ENCODE assay signal across 9 cellular contexts in genomic region chr7:158325530-158326381, GRCh38.
DNase-seq lines count a peak whose midpoint lies in the region; FAIRE-seq and TF ChIP-seq lines count a peak whose summit lies in the region.
"Had no signal": no experiment of that assay in that cellular context is flagged by ENCODE, and none has a peak within 500 bp of the region (broad histone marks: within the 10 kb centered on the region; RNA-seq: fewer than 3 reads in every experiment).

No MANE protein-coding gene starts in this region.

- TF ChIP-seq POLR2A in GM12892 (IDR thresholded peaks at IDR 0.05; ENCODE audit: low read depth, low read length): no peak

- H3K4me3 ChIP-seq in HEK293 (ENCODE audit: low read depth, low read length): no peak overlapping the region

- H3K4me1 ChIP-seq in HEK293 (ENCODE audit: control insufficient read depth, insufficient read depth, low read length): no peaks in the 10 kb centered on the region

- peaks cover 23% of the 10 kb centered on the region for H3K9me3 Mint-ChIP-seq in osteocyte (ENCODE audit: unreplicated experiment)
- peaks cover 41% of the 10 kb centered on the region for H3K9me3 Mint-ChIP-seq in activated T-helper 1 cell treated with anti-CD3 and anti-CD28 coated beads, Interleukin-12 subunit alpha, Interleukin-12 subunit beta, Interleukin-2, Interleukin-4 antibody, amounts not matched to agents 30 ng/mL and 10 ng/mL and 1 ng/mL, durations not matched to agents 14 hours and 24 hours and 36 hours

- H3K27ac Mint-ChIP-seq in osteocyte (ENCODE audit: unreplicated experiment): no peak overlapping the region
- H3K27ac Mint-ChIP-seq in activated T-helper 1 cell treated with anti-CD3 and anti-CD28 coated beads, Interleukin-12 subunit alpha, Interleukin-12 subunit beta, Interleukin-2, Interleukin-4 antibody, amounts not matched to agents 30 ng/mL and 10 ng/mL and 1 ng/mL, durations not matched to agents 14 hours and 24 hours and 36 hours: no peak overlapping the region

- H3K4me1 Mint-ChIP-seq in osteocyte (ENCODE audit: unreplicated experiment): no peaks in the 10 kb centered on the region
- H3K4me1 Mint-ChIP-seq in activated T-helper 1 cell treated with anti-CD3 and anti-CD28 coated beads, Interleukin-12 subunit alpha, Interleukin-12 subunit beta, Interleukin-2, Interleukin-4 antibody, amounts not matched to agents 30 ng/mL and 10 ng/mL and 1 ng/mL, durations not matched to agents 14 hours and 24 hours and 36 hours (ENCODE audit: low read depth): no peaks in the 10 kb centered on the region

- H3K9me3 ChIP-seq in HEK293 (ENCODE audit: control insufficient read depth, insufficient read depth, low read depth, low read length): no peaks in the 10 kb centered on the region

- no peaks in the 10 kb centered on the region for H3K36me3 Mint-ChIP-seq in osteocyte (ENCODE audit: unreplicated experiment)
- H3K36me3 Mint-ChIP-seq in activated T-helper 1 cell treated with anti-CD3 and anti-CD28 coated beads, Interleukin-12 subunit alpha, Interleukin-12 subunit beta, Interleukin-2, Interleukin-4 antibody, amounts not matched to agents 30 ng/mL and 10 ng/mL and 1 ng/mL, durations not matched to agents 14 hours and 24 hours and 36 hours (ENCODE audit: low read depth): peaks cover 2% of the 10 kb centered on the region

- CTCF ChIA-PET in HEK293 (lab: Yijun Ruan, JAX): no interaction called here

- peak; percentile 90 for DNase-seq in NCI-H345 (lab: John Stamatoyannopoulos, UW)
- DNase-seq in epithelial cell of prostate (ENCODE audit: low read depth, low spot score): peak; percentile 67
- peak; percentile 80 for DNase-seq in osteocyte (ENCODE audit: extremely low spot score, unreplicated experiment)
- no peak for DNase-seq in activated T-helper 1 cell treated with anti-CD3 and anti-CD28 coated beads, Interleukin-12 subunit alpha, Interleukin-12 subunit beta, Interleukin-2, Interleukin-4 antibody, amounts not matched to agents 30 ng/mL and 10 ng/mL and 1 ng/mL, durations not matched to agents 14 hours and 24 hours and 36 hours (ENCODE audit: low spot score)
- no peak for DNase-seq in CD1c-positive myeloid dendritic cell (ENCODE audit: extremely low spot score)
- no peak for DNase-seq in GM12892 (ENCODE audit: insufficient read length)
- DNase-seq in GOT3 (lab: John Stamatoyannopoulos, UW): no peak
- DNase-seq: activated CD4-positive, alpha-beta T cell treated with anti-CD3 and anti-CD28 coated beads, Interleukin-2, amount 50 U/mL, for 1 hour had no signal

- FAIRE-seq in GM12892 (lab: Jason Lieb, UNC): no peak

- POLR2A ChIA-PET in HEK293 (lab: Yijun Ruan, JAX): no interaction called here

- TF ChIP-seq CTCF in HEK293 (tag by site-specific recombination; IDR thresholded peaks at IDR 0.05): no peak
- TF ChIP-seq CTCF in osteocyte (IDR thresholded peaks at IDR 0.05): no peak

- no peaks in the 10 kb centered on the region for H3K27me3 Mint-ChIP-seq in osteocyte (ENCODE audit: unreplicated experiment)
- H3K27me3 Mint-ChIP-seq in activated T-helper 1 cell treated with anti-CD3 and anti-CD28 coated beads, Interleukin-12 subunit alpha, Interleukin-12 subunit beta, Interleukin-2, Interleukin-4 antibody, amounts not matched to agents 30 ng/mL and 10 ng/mL and 1 ng/mL, durations not matched to agents 14 hours and 24 hours and 36 hours (ENCODE audit: insufficient read depth): no peaks in the 10 kb centered on the region

- H3K27ac ChIP-seq in HEK293 (ENCODE audit: extremely low read depth, low read depth, low read length) (no peak overlapping the region), epithelial cell of prostate (peak overlapping the region; percentile 85)

- H3K4me3 Mint-ChIP-seq in osteocyte (ENCODE audit: unreplicated experiment): no peak overlapping the region
- H3K4me3 Mint-ChIP-seq in activated T-helper 1 cell treated with anti-CD3 and anti-CD28 coated beads, Interleukin-12 subunit alpha, Interleukin-12 subunit beta, Interleukin-2, Interleukin-4 antibody, amounts not matched to agents 30 ng/mL and 10 ng/mL and 1 ng/mL, durations not matched to agents 14 hours and 24 hours and 36 hours: no peak overlapping the region

- H3K36me3 ChIP-seq in HEK293 (ENCODE audit: control insufficient read depth in 2 of 2, insufficient read depth in 1 of 2, low read length in 2 of 2): no peaks in the 10 kb centered on the region

- intact Hi-C loops in activated T-helper 1 cell treated with anti-CD3 and anti-CD28 coated beads, Interleukin-12 subunit alpha, Interleukin-12 subunit beta, Interleukin-2, Interleukin-4 antibody, amounts not matched to agents 30 ng/mL and 10 ng/mL and 1 ng/mL, durations not matched to agents 14 hours and 24 hours and 36 hours (cut with micrococcal nuclease): no loop called here

TF ChIP-seq in HEK293, 187 proteins besides CTCF, POLR2A, EP300 and RAD21:
- TF ChIP-seq ZNF10 (tag by site-specific recombination; IDR thresholded peaks at IDR 0.05): no peak
- no peak for TF ChIP-seq ZNF354C (tag by site-specific recombination; IDR thresholded peaks at IDR 0.05; ENCODE audit: borderline replicate concordance, low read depth)
- TF ChIP-seq ZNF585B (tag by site-specific recombination; IDR thresholded peaks at IDR 0.05): no peak
- no peak for TF ChIP-seq ZNF423 (tag by site-specific recombination; IDR thresholded peaks at IDR 0.05)
- no peak for TF ChIP-seq ZNF600 (tag by site-specific recombination; IDR thresholded peaks at IDR 0.05)
- TF ChIP-seq ZIC2 (tag by site-specific recombination; IDR thresholded peaks at IDR 0.05): peak; percentile 46
- TF ChIP-seq ZNF654 (tag by site-specific recombination; IDR thresholded peaks at IDR 0.05; ENCODE audit: low read depth): 0 out of 2 replicates have a peak, but pooled peaks have one; percentile 7
- no peak for TF ChIP-seq ZNF274 (IDR thresholded peaks at IDR 0.05; ENCODE audit: low read length)
- TF ChIP-seq ZNF274 (tag by site-specific recombination; IDR thresholded peaks at IDR 0.05; ENCODE audit: borderline replicate concordance): no peak
- TF ChIP-seq, protein P1, sequence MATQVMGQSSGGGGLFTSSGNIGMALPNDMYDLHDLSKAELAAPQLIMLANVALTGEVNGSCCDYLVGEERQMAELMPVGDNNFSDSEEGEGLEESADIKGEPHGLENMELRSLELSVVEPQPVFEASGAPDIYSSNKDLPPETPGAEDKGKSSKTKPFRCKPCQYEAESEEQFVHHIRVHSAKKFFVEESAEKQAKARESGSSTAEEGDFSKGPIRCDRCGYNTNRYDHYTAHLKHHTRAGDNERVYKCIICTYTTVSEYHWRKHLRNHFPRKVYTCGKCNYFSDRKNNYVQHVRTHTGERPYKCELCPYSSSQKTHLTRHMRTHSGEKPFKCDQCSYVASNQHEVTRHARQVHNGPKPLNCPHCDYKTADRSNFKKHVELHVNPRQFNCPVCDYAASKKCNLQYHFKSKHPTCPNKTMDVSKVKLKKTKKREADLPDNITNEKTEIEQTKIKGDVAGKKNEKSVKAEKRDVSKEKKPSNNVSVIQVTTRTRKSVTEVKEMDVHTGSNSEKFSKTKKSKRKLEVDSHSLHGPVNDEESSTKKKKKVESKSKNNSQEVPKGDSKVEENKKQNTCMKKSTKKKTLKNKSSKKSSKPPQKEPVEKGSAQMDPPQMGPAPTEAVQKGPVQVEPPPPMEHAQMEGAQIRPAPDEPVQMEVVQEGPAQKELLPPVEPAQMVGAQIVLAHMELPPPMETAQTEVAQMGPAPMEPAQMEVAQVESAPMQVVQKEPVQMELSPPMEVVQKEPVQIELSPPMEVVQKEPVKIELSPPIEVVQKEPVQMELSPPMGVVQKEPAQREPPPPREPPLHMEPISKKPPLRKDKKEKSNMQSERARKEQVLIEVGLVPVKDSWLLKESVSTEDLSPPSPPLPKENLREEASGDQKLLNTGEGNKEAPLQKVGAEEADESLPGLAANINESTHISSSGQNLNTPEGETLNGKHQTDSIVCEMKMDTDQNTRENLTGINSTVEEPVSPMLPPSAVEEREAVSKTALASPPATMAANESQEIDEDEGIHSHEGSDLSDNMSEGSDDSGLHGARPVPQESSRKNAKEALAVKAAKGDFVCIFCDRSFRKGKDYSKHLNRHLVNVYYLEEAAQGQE (tag by site-specific recombination; IDR thresholded peaks at IDR 0.05): no peak
- TF ChIP-seq, protein P2, sequence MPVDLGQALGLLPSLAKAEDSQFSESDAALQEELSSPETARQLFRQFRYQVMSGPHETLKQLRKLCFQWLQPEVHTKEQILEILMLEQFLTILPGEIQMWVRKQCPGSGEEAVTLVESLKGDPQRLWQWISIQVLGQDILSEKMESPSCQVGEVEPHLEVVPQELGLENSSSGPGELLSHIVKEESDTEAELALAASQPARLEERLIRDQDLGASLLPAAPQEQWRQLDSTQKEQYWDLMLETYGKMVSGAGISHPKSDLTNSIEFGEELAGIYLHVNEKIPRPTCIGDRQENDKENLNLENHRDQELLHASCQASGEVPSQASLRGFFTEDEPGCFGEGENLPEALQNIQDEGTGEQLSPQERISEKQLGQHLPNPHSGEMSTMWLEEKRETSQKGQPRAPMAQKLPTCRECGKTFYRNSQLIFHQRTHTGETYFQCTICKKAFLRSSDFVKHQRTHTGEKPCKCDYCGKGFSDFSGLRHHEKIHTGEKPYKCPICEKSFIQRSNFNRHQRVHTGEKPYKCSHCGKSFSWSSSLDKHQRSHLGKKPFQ (tag by site-specific recombination; IDR thresholded peaks at IDR 0.05): no peak
- TF ChIP-seq, protein P3, sequence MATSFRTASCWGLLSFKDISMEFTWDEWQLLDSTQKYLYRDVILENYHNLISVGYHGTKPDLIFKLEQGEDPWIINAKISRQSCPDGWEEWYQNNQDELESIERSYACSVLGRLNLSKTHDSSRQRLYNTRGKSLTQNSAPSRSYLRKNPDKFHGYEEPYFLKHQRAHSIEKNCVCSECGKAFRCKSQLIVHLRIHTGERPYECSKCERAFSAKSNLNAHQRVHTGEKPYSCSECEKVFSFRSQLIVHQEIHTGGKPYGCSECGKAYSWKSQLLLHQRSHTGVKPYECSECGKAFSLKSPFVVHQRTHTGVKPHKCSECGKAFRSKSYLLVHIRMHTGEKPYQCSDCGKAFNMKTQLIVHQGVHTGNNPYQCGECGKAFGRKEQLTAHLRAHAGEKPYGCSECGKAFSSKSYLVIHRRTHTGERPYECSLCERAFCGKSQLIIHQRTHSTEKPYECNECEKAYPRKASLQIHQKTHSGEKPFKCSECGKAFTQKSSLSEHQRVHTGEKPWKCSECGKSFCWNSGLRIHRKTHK (tag by site-specific recombination; IDR thresholded peaks at IDR 0.05): no peak
- no peak for TF ChIP-seq ZNF623 (tag by site-specific recombination; IDR thresholded peaks at IDR 0.05)
- TF ChIP-seq KLF17 (tag by site-specific recombination; IDR thresholded peaks at IDR 0.05): no peak

Comparison
In these comparisons a context has a peak if more than half of its experiments do, and no peak if none do; other contexts are left out.
1. DNase-seq: peak in NCI-H345 (single experiment), epithelial cell of prostate (single experiment) and osteocyte (single experiment); none in activated T-helper 1 cell treated with anti-CD3 and anti-CD28 coated beads, Interleukin-12 subunit alpha, Interleukin-12 subunit beta, Interleukin-2, Interleukin-4 antibody, amounts not matched to agents 30 ng/mL and 10 ng/mL and 1 ng/mL, durations not matched to agents 14 hours and 24 hours and 36 hours (single experiment), CD1c-positive myeloid dendritic cell (single experiment), GM12892 (single experiment) and GOT3 (single experiment).